Comparison of ENCODE assay signal across 1 cellular context in the genomic region with DNA sequence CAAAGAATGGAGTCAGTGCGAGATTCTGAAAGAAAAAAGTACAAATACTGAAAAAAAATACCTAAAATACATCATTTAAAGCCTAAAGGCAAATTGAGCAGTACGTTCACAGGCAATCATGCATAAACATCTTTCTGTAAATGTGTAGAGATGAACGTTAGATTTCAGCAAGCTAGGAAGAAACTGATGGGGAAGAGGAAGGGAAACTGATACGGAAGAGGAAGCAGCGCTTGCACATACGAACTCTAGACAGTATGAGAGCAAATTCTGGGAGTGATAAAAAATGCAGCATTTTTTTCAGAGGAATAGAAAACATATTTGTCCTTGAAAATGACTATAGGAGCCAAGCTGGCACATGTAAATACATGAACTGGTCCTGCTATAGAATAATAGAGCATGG.
TF ChIP-seq lines count a peak whose summit lies in the region.

No MANE protein-coding gene starts in this region.

TF ChIP-seq in HepG2, 621 proteins besides CTCF, POLR2A, EP300 and RAD21 (continued from another document):
- TF ChIP-seq, protein P1, sequence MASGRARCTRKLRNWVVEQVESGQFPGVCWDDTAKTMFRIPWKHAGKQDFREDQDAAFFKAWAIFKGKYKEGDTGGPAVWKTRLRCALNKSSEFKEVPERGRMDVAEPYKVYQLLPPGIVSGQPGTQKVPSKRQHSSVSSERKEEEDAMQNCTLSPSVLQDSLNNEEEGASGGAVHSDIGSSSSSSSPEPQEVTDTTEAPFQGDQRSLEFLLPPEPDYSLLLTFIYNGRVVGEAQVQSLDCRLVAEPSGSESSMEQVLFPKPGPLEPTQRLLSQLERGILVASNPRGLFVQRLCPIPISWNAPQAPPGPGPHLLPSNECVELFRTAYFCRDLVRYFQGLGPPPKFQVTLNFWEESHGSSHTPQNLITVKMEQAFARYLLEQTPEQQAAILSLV (CRISPR knock-in tag; IDR thresholded peaks at IDR 0.05; ENCODE audit: borderline replicate concordance): no peak
- TF ChIP-seq, protein P2, sequence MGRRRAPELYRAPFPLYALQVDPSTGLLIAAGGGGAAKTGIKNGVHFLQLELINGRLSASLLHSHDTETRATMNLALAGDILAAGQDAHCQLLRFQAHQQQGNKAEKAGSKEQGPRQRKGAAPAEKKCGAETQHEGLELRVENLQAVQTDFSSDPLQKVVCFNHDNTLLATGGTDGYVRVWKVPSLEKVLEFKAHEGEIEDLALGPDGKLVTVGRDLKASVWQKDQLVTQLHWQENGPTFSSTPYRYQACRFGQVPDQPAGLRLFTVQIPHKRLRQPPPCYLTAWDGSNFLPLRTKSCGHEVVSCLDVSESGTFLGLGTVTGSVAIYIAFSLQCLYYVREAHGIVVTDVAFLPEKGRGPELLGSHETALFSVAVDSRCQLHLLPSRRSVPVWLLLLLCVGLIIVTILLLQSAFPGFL (CRISPR knock-in tag; IDR thresholded peaks at IDR 0.05): no peak
- TF ChIP-seq SMYD3 (CRISPR knock-in tag; IDR thresholded peaks at IDR 0.05): no peak
- TF ChIP-seq SMARCE1 (IDR thresholded peaks at IDR 0.05; ENCODE audit: borderline replicate concordance): no peak
- TF ChIP-seq FOXA1 (IDR thresholded peaks at IDR 0.05): no peak
- no peak for TF ChIP-seq FOXA1 (CRISPR knock-in tag; IDR thresholded peaks at IDR 0.05)
- TF ChIP-seq SP2 (CRISPR knock-in tag; IDR thresholded peaks at IDR 0.05): no peak
